21 cellular contexts compared by ENCODE assay signal in the genomic region with DNA sequence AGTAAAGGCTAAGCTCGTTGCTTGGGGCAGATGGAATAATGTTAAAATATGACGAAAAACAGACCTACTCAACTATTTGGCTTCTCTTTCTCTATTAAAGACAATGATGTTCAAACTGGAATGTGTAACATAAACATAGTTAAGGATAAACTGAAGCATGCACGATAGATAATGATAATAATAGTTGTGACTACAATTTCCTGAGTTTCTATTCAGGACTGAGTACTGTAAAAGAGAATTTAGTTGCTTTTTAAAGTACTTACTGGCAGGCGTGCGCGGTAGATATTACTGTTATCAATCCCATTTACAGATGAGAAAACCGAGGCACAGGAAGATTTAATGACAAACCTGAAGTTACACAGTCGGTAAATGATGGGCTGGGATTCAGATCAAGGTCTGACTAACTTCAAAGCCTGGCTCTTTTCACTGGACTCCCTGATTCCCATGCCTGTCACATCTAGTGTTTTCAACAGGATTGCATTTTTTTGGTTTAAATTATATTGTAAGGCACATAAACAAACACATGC.
A peak's percentile ranks its signal among the peaks of the same experiment; 100 is the strongest.
DNase-seq lines count a peak whose midpoint lies in the region; ATAC-seq, FAIRE-seq and TF ChIP-seq lines count a peak whose summit lies in the region.
"Had no signal": no experiment of that assay in that cellular context is flagged by ENCODE, and none has a peak within 500 bp of the region (broad histone marks: within the 10 kb centered on the region; RNA-seq: fewer than 3 reads in every experiment).

No MANE protein-coding gene starts in this region.

- ATAC-seq in GM18502 (IDR thresholded peaks at IDR 0.05; ENCODE audit: poor library complexity, unreplicated experiment) = no peak
- ATAC-seq in HG03439 (IDR thresholded peaks at IDR 0.05; ENCODE audit: unreplicated experiment) = no peak
- ATAC-seq: esophagus mucosa; GM23338; stimulated activated naive B cell treated with anti-CD40 and anti-IgM and Interleukin-4, amounts not matched to agents 10 μg/mL and 1 μg/mL and 100 μg/mL, for 72 hours had no signal

- H2AFZ ChIP-seq in astrocyte (ENCODE audit: low read depth, low read length) (no peak overlapping the region), hepatocyte (no peak overlapping the region)
- H2AFZ ChIP-seq: GM23338 had no signal

- H3K9ac ChIP-seq in astrocyte (ENCODE audit: low read length) = no peak overlapping the region
- H3K9ac ChIP-seq in stomach smooth muscle (ENCODE audit: low read length in 2 of 2) = peak overlapping the region in 1 of 2 donors; percentile 1
- H3K9ac ChIP-seq: BLaER1 treated with 17β-estradiol and CSF1 and Interleukin-3, amounts not matched to agents 10 nM and 100 nM had no signal

- DNase-seq in activated naive CD4-positive, alpha-beta T cell treated with anti-CD3 and anti-CD28 coated beads for 36 hours = no peak
- DNase-seq in activated naive CD4-positive, alpha-beta T cell (lab: John Stamatoyannopoulos, UW) = no peak
- no peak for DNase-seq in astrocyte (ENCODE audit: low read depth)
- no peak for DNase-seq in hepatocyte (ENCODE audit: low spot score)
- no peak for DNase-seq in SIG-M5 treated with dmso at 0.1 percent for 504 hours (lab: John Stamatoyannopoulos, UW; ENCODE audit: unreplicated experiment)
- DNase-seq: activated CD4-positive, CD25-positive, alpha-beta regulatory T cell; dermis blood vessel endothelial cell; KG1; NCI-H1092; NCI-H2081 treated with DMSO at 0.1 percent for 48 hours; NCI-H524; SHP77; stimulated activated naive B cell treated with anti-CD40 and anti-IgM and Interleukin-4, amounts not matched to agents 10 μg/mL and 1 μg/mL and 100 μg/mL, for 72 hours; upper lobe of left lung had no signal

- H3K4me3 Mint-ChIP-seq in activated naive CD4-positive, alpha-beta T cell treated with anti-CD3 and anti-CD28 coated beads for 36 hours = no peak overlapping the region
- H3K4me3 Mint-ChIP-seq in astrocyte (ENCODE audit: unreplicated experiment) = no peak overlapping the region
- H3K4me3 Mint-ChIP-seq: GM23338; stimulated activated naive B cell treated with anti-CD40 and anti-IgM and Interleukin-4, amounts not matched to agents 10 μg/mL and 1 μg/mL and 100 μg/mL, for 72 hours had no signal

- no peaks in the 10 kb centered on the region for H3K36me3 ChIP-seq in astrocyte (ENCODE audit: insufficient read depth, low read length)
- no peaks in the 10 kb centered on the region for H3K36me3 ChIP-seq in hepatocyte (replicated peaks; ENCODE audit: insufficient read depth, low read depth)
- H3K36me3 ChIP-seq in stomach smooth muscle (ENCODE audit: control insufficient read depth in 2 of 2, insufficient read depth in 2 of 2, low read length in 2 of 2) = no peaks in the 10 kb centered on the region
- H3K36me3 ChIP-seq: BLaER1 treated with 17β-estradiol and CSF1 and Interleukin-3, amounts not matched to agents 10 nM and 100 nM; upper lobe of left lung had no signal

- H3K79me2 ChIP-seq in astrocyte (ENCODE audit: insufficient read depth, low read length) (no peaks in the 10 kb centered on the region), hepatocyte (no peaks in the 10 kb centered on the region)

- H3K27me3 ChIP-seq in astrocyte (ENCODE audit: insufficient read depth, low read length) (no peaks in the 10 kb centered on the region), hepatocyte (no peaks in the 10 kb centered on the region), stomach smooth muscle (ENCODE audit: control insufficient read depth in 1 of 2, insufficient read depth in 2 of 2, low read length in 2 of 2) (no peaks in the 10 kb centered on the region)
- H3K27me3 ChIP-seq: BLaER1 treated with 17β-estradiol and CSF1 and Interleukin-3, amounts not matched to agents 10 nM and 100 nM; upper lobe of left lung had no signal

- TF ChIP-seq CTCF in astrocyte (IDR thresholded peaks at IDR 0.05; ENCODE audit: insufficient read depth, low read depth, low read length) = no peak
- TF ChIP-seq CTCF in hepatocyte (IDR thresholded peaks at IDR 0.05; ENCODE audit: poor library complexity) = no peak

- FAIRE-seq in astrocyte (lab: Jason Lieb, UNC) = peak; percentile 73

- H3K9me3 Mint-ChIP-seq in activated naive CD4-positive, alpha-beta T cell treated with anti-CD3 and anti-CD28 coated beads for 36 hours = peaks cover 5% of the 10 kb centered on the region
- H3K9me3 Mint-ChIP-seq in astrocyte (ENCODE audit: unreplicated experiment) = no peaks in the 10 kb centered on the region
- H3K9me3 Mint-ChIP-seq: GM23338 had no signal

- no peaks in the 10 kb centered on the region for H3K9me2 ChIP-seq in hepatocyte (replicated peaks; ENCODE audit: insufficient read depth)

- peak overlapping the region; percentile 69 for H3K27ac Mint-ChIP-seq in activated naive CD4-positive, alpha-beta T cell treated with anti-CD3 and anti-CD28 coated beads for 36 hours
- no peak overlapping the region for H3K27ac Mint-ChIP-seq in astrocyte (ENCODE audit: unreplicated experiment)
- H3K27ac Mint-ChIP-seq: GM23338; stimulated activated naive B cell treated with anti-CD40 and anti-IgM and Interleukin-4, amounts not matched to agents 10 μg/mL and 1 μg/mL and 100 μg/mL, for 72 hours had no signal

- H3K27ac ChIP-seq in astrocyte (ENCODE audit: low read depth, low read length) = peak overlapping the region; percentile 29
- H3K27ac ChIP-seq in hepatocyte = peak overlapping the region; percentile 85
- H3K27ac ChIP-seq in stomach smooth muscle (ENCODE audit: low read length) = peak overlapping the region; percentile 3
- H3K27ac ChIP-seq: BLaER1 treated with 17β-estradiol and CSF1 and Interleukin-3, amounts not matched to agents 10 nM and 100 nM; HL-60 had no signal

- H3K9me3 ChIP-seq in astrocyte (ENCODE audit: insufficient read depth, low read depth, low read length) (no peaks in the 10 kb centered on the region), hepatocyte (ENCODE audit: low read depth) (no peaks in the 10 kb centered on the region), stomach smooth muscle (ENCODE audit: control insufficient read depth in 2 of 2, low read length in 2 of 2) (no peaks in the 10 kb centered on the region)
- H3K9me3 ChIP-seq: BLaER1 treated with 17β-estradiol and CSF1 and Interleukin-3, amounts not matched to agents 10 nM and 100 nM; upper lobe of left lung had no signal

- no peaks in the 10 kb centered on the region for H3K27me3 Mint-ChIP-seq in activated naive CD4-positive, alpha-beta T cell treated with anti-CD3 and anti-CD28 coated beads for 36 hours (ENCODE audit: low read depth)
- no peaks in the 10 kb centered on the region for H3K27me3 Mint-ChIP-seq in astrocyte (ENCODE audit: low read depth, unreplicated experiment)
- H3K27me3 Mint-ChIP-seq: stimulated activated naive B cell treated with anti-CD40 and anti-IgM and Interleukin-4, amounts not matched to agents 10 μg/mL and 1 μg/mL and 100 μg/mL, for 72 hours had no signal

- H3K4me2 ChIP-seq in astrocyte (ENCODE audit: low read length) = peak overlapping the region; percentile 1
- peak overlapping the region; percentile 37 for H3K4me2 ChIP-seq in hepatocyte
- H3K4me2 ChIP-seq: BLaER1 treated with 17β-estradiol and CSF1 and Interleukin-3, amounts not matched to agents 10 nM and 100 nM; GM23338 had no signal

- H3K4me1 Mint-ChIP-seq in activated naive CD4-positive, alpha-beta T cell treated with anti-CD3 and anti-CD28 coated beads for 36 hours (ENCODE audit: low read depth) = peaks cover 68% of the 10 kb centered on the region
- peaks cover 42% of the 10 kb centered on the region for H3K4me1 Mint-ChIP-seq in astrocyte (ENCODE audit: low read depth, unreplicated experiment)

- H3K4me3 ChIP-seq in astrocyte (ENCODE audit: insufficient read depth, low read depth, low read length) (no peak overlapping the region), hepatocyte (no peak overlapping the region), stomach smooth muscle (ENCODE audit: low read length in 2 of 2) (no peak overlapping the region)
- H3K4me3 ChIP-seq: BLaER1 treated with 17β-estradiol and CSF1 and Interleukin-3, amounts not matched to agents 10 nM and 100 nM; GM23338; upper lobe of left lung had no signal

- intact Hi-C loops in activated naive CD4-positive, alpha-beta T cell treated with anti-CD3 and anti-CD28 coated beads for 36 hours (cut with micrococcal nuclease) = loop anchor here (5.0 to 10.0 kb wide), 12 partner anchors 252 to 1225 kb away; a partner anchor contains a TSS

- WGBS in hepatocyte (ENCODE audit: low lambda C conversion rate, missing lambda C conversion rate) = 50% methylated on average over 8 of the region's 8 CpGs

- CTCF ChIA-PET in activated naive CD4-positive, alpha-beta T cell treated with anti-CD3 and anti-CD28 coated beads for 36 hours (lab: Charles Lee) = no interaction called here

- H4K20me1 ChIP-seq in astrocyte (ENCODE audit: insufficient read depth, low read length) (no peaks in the 10 kb centered on the region), hepatocyte (ENCODE audit: insufficient read depth, poor library complexity, severe bottlenecking) (no peaks in the 10 kb centered on the region)
- H4K20me1 ChIP-seq: BLaER1 treated with 17β-estradiol and CSF1 and Interleukin-3, amounts not matched to agents 10 nM and 100 nM had no signal

- H3K4me1 ChIP-seq in astrocyte (ENCODE audit: insufficient read depth, low read length) (peaks cover 46% of the 10 kb centered on the region), hepatocyte (ENCODE audit: insufficient read depth) (peaks cover 44% of the 10 kb centered on the region), stomach smooth muscle (ENCODE audit: control insufficient read depth, insufficient read depth, low read length) (peaks cover 39% of the 10 kb centered on the region)

- peaks cover 22% of the 10 kb centered on the region for H3K36me3 Mint-ChIP-seq in activated naive CD4-positive, alpha-beta T cell treated with anti-CD3 and anti-CD28 coated beads for 36 hours (ENCODE audit: low read depth)
- H3K36me3 Mint-ChIP-seq in astrocyte (ENCODE audit: low read depth, unreplicated experiment) = peaks cover 2% of the 10 kb centered on the region

Comparison
In these comparisons a context has a peak if more than half of its experiments do, and no peak if none do; other contexts are left out.
1. H3K27ac ChIP-seq: peak in every context shown above with its lines; median percentile 85 in hepatocyte; 29 in astrocyte; 3 in stomach smooth muscle.